In the genomic region with DNA sequence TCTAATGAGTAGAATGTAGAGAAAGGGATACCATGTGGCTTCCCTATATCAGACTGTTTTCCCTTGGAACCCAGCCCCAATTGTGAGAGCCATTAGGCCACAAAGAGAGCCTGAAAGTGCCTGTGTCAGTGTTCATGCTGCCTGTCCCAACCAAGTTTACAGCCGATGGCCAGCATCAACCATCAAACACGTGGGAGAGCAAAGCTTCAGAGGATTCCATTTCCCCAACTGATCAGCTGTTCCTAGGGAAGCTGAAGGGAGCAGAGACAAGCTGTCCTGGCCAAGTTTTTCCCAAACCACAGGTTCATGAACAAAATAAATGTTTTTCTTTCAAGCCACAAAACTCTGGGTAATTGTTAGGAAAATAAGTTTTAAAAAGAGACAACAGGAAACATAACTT, we compare ENCODE assay signal across 1 cellular context.
TF ChIP-seq lines count a peak whose summit lies in the region.

No MANE protein-coding gene starts in this region.

TF ChIP-seq in K562, 482 proteins besides CTCF, POLR2A, EP300 and RAD21 (continued from another document):
- TF ChIP-seq, protein P1, sequence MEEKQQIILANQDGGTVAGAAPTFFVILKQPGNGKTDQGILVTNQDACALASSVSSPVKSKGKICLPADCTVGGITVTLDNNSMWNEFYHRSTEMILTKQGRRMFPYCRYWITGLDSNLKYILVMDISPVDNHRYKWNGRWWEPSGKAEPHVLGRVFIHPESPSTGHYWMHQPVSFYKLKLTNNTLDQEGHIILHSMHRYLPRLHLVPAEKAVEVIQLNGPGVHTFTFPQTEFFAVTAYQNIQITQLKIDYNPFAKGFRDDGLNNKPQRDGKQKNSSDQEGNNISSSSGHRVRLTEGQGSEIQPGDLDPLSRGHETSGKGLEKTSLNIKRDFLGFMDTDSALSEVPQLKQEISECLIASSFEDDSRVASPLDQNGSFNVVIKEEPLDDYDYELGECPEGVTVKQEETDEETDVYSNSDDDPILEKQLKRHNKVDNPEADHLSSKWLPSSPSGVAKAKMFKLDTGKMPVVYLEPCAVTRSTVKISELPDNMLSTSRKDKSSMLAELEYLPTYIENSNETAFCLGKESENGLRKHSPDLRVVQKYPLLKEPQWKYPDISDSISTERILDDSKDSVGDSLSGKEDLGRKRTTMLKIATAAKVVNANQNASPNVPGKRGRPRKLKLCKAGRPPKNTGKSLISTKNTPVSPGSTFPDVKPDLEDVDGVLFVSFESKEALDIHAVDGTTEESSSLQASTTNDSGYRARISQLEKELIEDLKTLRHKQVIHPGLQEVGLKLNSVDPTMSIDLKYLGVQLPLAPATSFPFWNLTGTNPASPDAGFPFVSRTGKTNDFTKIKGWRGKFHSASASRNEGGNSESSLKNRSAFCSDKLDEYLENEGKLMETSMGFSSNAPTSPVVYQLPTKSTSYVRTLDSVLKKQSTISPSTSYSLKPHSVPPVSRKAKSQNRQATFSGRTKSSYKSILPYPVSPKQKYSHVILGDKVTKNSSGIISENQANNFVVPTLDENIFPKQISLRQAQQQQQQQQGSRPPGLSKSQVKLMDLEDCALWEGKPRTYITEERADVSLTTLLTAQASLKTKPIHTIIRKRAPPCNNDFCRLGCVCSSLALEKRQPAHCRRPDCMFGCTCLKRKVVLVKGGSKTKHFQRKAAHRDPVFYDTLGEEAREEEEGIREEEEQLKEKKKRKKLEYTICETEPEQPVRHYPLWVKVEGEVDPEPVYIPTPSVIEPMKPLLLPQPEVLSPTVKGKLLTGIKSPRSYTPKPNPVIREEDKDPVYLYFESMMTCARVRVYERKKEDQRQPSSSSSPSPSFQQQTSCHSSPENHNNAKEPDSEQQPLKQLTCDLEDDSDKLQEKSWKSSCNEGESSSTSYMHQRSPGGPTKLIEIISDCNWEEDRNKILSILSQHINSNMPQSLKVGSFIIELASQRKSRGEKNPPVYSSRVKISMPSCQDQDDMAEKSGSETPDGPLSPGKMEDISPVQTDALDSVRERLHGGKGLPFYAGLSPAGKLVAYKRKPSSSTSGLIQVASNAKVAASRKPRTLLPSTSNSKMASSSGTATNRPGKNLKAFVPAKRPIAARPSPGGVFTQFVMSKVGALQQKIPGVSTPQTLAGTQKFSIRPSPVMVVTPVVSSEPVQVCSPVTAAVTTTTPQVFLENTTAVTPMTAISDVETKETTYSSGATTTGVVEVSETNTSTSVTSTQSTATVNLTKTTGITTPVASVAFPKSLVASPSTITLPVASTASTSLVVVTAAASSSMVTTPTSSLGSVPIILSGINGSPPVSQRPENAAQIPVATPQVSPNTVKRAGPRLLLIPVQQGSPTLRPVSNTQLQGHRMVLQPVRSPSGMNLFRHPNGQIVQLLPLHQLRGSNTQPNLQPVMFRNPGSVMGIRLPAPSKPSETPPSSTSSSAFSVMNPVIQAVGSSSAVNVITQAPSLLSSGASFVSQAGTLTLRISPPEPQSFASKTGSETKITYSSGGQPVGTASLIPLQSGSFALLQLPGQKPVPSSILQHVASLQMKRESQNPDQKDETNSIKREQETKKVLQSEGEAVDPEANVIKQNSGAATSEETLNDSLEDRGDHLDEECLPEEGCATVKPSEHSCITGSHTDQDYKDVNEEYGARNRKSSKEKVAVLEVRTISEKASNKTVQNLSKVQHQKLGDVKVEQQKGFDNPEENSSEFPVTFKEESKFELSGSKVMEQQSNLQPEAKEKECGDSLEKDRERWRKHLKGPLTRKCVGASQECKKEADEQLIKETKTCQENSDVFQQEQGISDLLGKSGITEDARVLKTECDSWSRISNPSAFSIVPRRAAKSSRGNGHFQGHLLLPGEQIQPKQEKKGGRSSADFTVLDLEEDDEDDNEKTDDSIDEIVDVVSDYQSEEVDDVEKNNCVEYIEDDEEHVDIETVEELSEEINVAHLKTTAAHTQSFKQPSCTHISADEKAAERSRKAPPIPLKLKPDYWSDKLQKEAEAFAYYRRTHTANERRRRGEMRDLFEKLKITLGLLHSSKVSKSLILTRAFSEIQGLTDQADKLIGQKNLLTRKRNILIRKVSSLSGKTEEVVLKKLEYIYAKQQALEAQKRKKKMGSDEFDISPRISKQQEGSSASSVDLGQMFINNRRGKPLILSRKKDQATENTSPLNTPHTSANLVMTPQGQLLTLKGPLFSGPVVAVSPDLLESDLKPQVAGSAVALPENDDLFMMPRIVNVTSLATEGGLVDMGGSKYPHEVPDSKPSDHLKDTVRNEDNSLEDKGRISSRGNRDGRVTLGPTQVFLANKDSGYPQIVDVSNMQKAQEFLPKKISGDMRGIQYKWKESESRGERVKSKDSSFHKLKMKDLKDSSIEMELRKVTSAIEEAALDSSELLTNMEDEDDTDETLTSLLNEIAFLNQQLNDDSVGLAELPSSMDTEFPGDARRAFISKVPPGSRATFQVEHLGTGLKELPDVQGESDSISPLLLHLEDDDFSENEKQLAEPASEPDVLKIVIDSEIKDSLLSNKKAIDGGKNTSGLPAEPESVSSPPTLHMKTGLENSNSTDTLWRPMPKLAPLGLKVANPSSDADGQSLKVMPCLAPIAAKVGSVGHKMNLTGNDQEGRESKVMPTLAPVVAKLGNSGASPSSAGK (IDR thresholded peaks at IDR 0.05), result peak; percentile 48; the same call in 1 of the 2 replicates
- TF ChIP-seq DMBX1 (CRISPR knock-in tag; IDR thresholded peaks at IDR 0.05; ENCODE audit: borderline replicate concordance) (peak; percentile 83; the same call in 1 of the 2 replicates), CXXC5 (CRISPR knock-in tag; IDR thresholded peaks at IDR 0.05) (peak; percentile 53)
